Comparison of ENCODE assay signal across 1 cellular context in genomic region chr1:37824001-37824400, GRCh38.
TF ChIP-seq lines count a peak whose summit lies in the region.

No MANE protein-coding gene starts in this region.

TF ChIP-seq in K562, 482 proteins besides CTCF, POLR2A, EP300 and RAD21:
- TF ChIP-seq ZNF217 (CRISPR knock-in tag; IDR thresholded peaks at IDR 0.05) (no peak), ZBTB40 (IDR thresholded peaks at IDR 0.05) (peak; percentile 94), ZBTB40 (CRISPR knock-in tag; IDR thresholded peaks at IDR 0.05) (peak; percentile 86)
TF ChIP-seq in K562: peak in this region for 1.
